In genomic region chr17:15967706-15968399, GRCh38 we compare ENCODE assay signal across 21 cellular contexts. TPM values are rescaled to one million over a fixed set of nuclear protein-coding genes. Genes with fewer than 3 reads are reported as not detected.
DNase-seq lines count a peak whose midpoint lies in the region; ATAC-seq and TF ChIP-seq lines count a peak whose summit lies in the region.
"Had no signal": no experiment of that assay in that cellular context is flagged by ENCODE, and none has a peak within 500 bp of the region (broad histone marks: within the 10 kb centered on the region; RNA-seq: fewer than 3 reads in every experiment).

No MANE protein-coding gene starts in this region.

- CTCF ChIA-PET in PC-3 (lab: Charles Lee) (no interaction called here), GM10248 (lab: Yijun Ruan, JAX) (no interaction called here)

- H3K79me1 ChIP-seq in mesenchymal stem cell (replicated peaks; ENCODE audit: low read length, poor library complexity, severe bottlenecking), result peaks cover 29% of the 10 kb centered on the region

- peaks cover 95% of the 10 kb centered on the region for H3K79me2 ChIP-seq in PC-3 (ENCODE audit: low read length)

- peak overlapping the region in 1 of 2 experiments; percentile 9 for H2BK12ac ChIP-seq in mesenchymal stem cell (ENCODE audit: low read length in 2 of 2)

- peak overlapping the region in 5 of 10 experiments; percentile 38 to 49 (median 42); a peak in 3 of 20 replicates for H3K4me3 ChIP-seq in BLaER1 treated with 17β-estradiol and CSF1 and Interleukin-3, amounts not matched to agents 10 nM and 100 nM
- H3K4me3 ChIP-seq in PC-3 (ENCODE audit: low read length) (no peak overlapping the region), mesenchymal stem cell (ENCODE audit: insufficient read depth in 1 of 2, low read depth in 1 of 2, low read length in 2 of 2) (no peak overlapping the region)
- H3K4me3 ChIP-seq: A549, colonic mucosa had no signal

- H2BK15ac ChIP-seq in mesenchymal stem cell (ENCODE audit: low read depth, poor library complexity, severe bottlenecking), result no peak overlapping the region

- H3K27me3 ChIP-seq in BLaER1 treated with 17β-estradiol and CSF1 and Interleukin-3, amounts not matched to agents 10 nM and 100 nM, result no peaks in the 10 kb centered on the region
- no peaks in the 10 kb centered on the region for H3K27me3 ChIP-seq in PC-3 (ENCODE audit: low read length)
- H3K27me3 ChIP-seq in mesenchymal stem cell (ENCODE audit: control insufficient read depth in 1 of 2, insufficient read depth in 1 of 2, low read length in 2 of 2), result no peaks in the 10 kb centered on the region
- H3K27me3 ChIP-seq: colonic mucosa, foreskin keratinocyte had no signal

- H3K4me2 ChIP-seq in BLaER1 treated with 17β-estradiol and CSF1 and Interleukin-3, amounts not matched to agents 10 nM and 100 nM, result peak overlapping the region; percentile 84 to 96 (median 93)
- H3K4me2 ChIP-seq in PC-3 (ENCODE audit: low read length), result no peak overlapping the region
- no peak overlapping the region for H3K4me2 ChIP-seq in mesenchymal stem cell (ENCODE audit: low read length, poor library complexity, severe bottlenecking)

- H4K20me1 ChIP-seq in BLaER1 treated with 17β-estradiol and CSF1 and Interleukin-3, amounts not matched to agents 10 nM and 100 nM, result 0 out of 22 replicates have a peak, but pooled peaks cover 0 to 10% (median 0%) of the 10 kb centered on the region in 11 experiments
- H4K20me1 ChIP-seq in PC-3 (ENCODE audit: low read length), result no peaks in the 10 kb centered on the region

- peak overlapping the region; percentile 40 for H2AK5ac ChIP-seq in mesenchymal stem cell (ENCODE audit: low read length, severe bottlenecking)

- H3K14ac ChIP-seq in mesenchymal stem cell (ENCODE audit: low read length in 2 of 2), result peak overlapping the region in 1 of 2 experiments; percentile 14

- H2BK120ac ChIP-seq in mesenchymal stem cell (ENCODE audit: low read depth, low read length), result no peak overlapping the region

- H3K23ac ChIP-seq in mesenchymal stem cell (ENCODE audit: low read length in 2 of 2), result no peak overlapping the region

- TF ChIP-seq CTCF in PC-3 (conservative IDR thresholded peaks at IDR 0.05; ENCODE audit: low read depth, low read length) (no peak), GM10248 (IDR thresholded peaks at IDR 0.05; ENCODE audit: control extremely low read depth, extremely low read depth, low read depth, missing control alignments) (no peak)

- H3K9me3 ChIP-seq in BLaER1 treated with 17β-estradiol and CSF1 and Interleukin-3, amounts not matched to agents 10 nM and 100 nM (replicated peaks in 1 of 11), result no peaks in the 10 kb centered on the region
- H3K9me3 ChIP-seq in PC-3 (ENCODE audit: low read length), result no peaks in the 10 kb centered on the region
- H3K9me3 ChIP-seq in mesenchymal stem cell (ENCODE audit: control insufficient read depth, low read length), result no peaks in the 10 kb centered on the region
- H3K9me3 ChIP-seq: A549, colonic mucosa had no signal

- peak overlapping the region in 1 of 2 experiments; percentile 0 for H3K4ac ChIP-seq in mesenchymal stem cell (ENCODE audit: low read depth in 1 of 2, low read length in 2 of 2)

- DNase-seq in PC-3 (no peak), mesenchymal stem cell (no peak), DMS53 (lab: John Stamatoyannopoulos, UW) (no peak), HT-29 (ENCODE audit: low spot score) (no peak), GM10248 (ENCODE audit: extremely low spot score) (no peak)
- DNase-seq: activated CD4-positive, alpha-beta T cell treated with anti-CD3 and anti-CD28 coated beads, Interleukin-2, amount 10 ng/mL, durations not matched to agents 7 days and 5 days; activated CD8-positive, alpha-beta memory T cell treated with anti-CD3 and anti-CD28 coated beads, Interleukin-2, amount 50 U/mL, for 48 hours; activated naive CD4-positive, alpha-beta T cell; aorta; CD4-positive, CD25-positive, alpha-beta regulatory T cell; colonic mucosa; DMS79; foreskin keratinocyte; hypothalamus; KBM-7; right cardiac atrium; stimulated activated naive CD8-positive, alpha-beta T cell treated with anti-CD3 and anti-CD28 coated beads, Interleukin-15, Interleukin-2, amounts not matched to agents 100 U/mL and 50 U/mL, for 24 hours had no signal

- no peak overlapping the region for H2BK5ac ChIP-seq in mesenchymal stem cell (ENCODE audit: low read depth, low read length, poor library complexity, severe bottlenecking)

- H4K8ac ChIP-seq in mesenchymal stem cell (ENCODE audit: low read length), result no peak overlapping the region

- no peak overlapping the region for H4K91ac ChIP-seq in mesenchymal stem cell (ENCODE audit: low read length)

- H3K4me1 ChIP-seq in BLaER1 treated with 17β-estradiol and CSF1 and Interleukin-3, amounts not matched to agents 10 nM and 100 nM, result peaks cover 51 to 64% (median 57%) of the 10 kb centered on the region in 10 experiments
- H3K4me1 ChIP-seq in PC-3 (ENCODE audit: insufficient read depth, low read length), result peaks cover 64% of the 10 kb centered on the region
- H3K4me1 ChIP-seq in mesenchymal stem cell (ENCODE audit: control insufficient read depth, insufficient read depth, low read depth, low read length), result peaks cover 32% of the 10 kb centered on the region

- POLR2A ChIA-PET in PC-3 (lab: Charles Lee; ENCODE audit: unreplicated experiment), result no interaction called here
- POLR2A ChIA-PET in GM10248 (lab: Yijun Ruan, JAX), result no interaction called here

- WGBS in mesenchymal stem cell, result 93% methylated on average over 11 of the region's 11 CpGs

- H3K9me2 ChIP-seq in PC-3 (replicated peaks; ENCODE audit: low read length), result no peaks in the 10 kb centered on the region

- H2AFZ ChIP-seq in PC-3 (ENCODE audit: low read length), result no peak overlapping the region
- H2AFZ ChIP-seq in mesenchymal stem cell (ENCODE audit: low read depth, low read length), result no peak overlapping the region

- H3K9ac ChIP-seq in BLaER1 treated with 17β-estradiol and CSF1 and Interleukin-3, amounts not matched to agents 10 nM and 100 nM, result peak overlapping the region in 8 of 11 experiments; percentile 69 to 78 (median 75); a peak in 14 of 22 replicates
- H3K9ac ChIP-seq in PC-3 (ENCODE audit: low read length) (no peak overlapping the region), mesenchymal stem cell (ENCODE audit: low read length) (no peak overlapping the region)

- H3F3A ChIP-seq in PC-3 (ENCODE audit: low read length, unreplicated experiment), result peaks cover 7% of the 10 kb centered on the region

- H3K27ac ChIP-seq in BLaER1 treated with 17β-estradiol and CSF1 and Interleukin-3, amounts not matched to agents 10 nM and 100 nM, result peak overlapping the region in 9 of 11 experiments; percentile 79 to 91 (median 84); a peak in 18 of 22 replicates
- H3K27ac ChIP-seq in PC-3 (ENCODE audit: low read length) (0 out of 2 replicates have a peak overlapping the region, but pooled peaks have one; percentile 94), cingulate gyrus (ENCODE audit: low read depth, low read length) (peak overlapping the region; percentile 84), mesenchymal stem cell (ENCODE audit: low read length, poor library complexity, severe bottlenecking) (peak overlapping the region; percentile 88)
- H3K27ac ChIP-seq: A549, foreskin keratinocyte had no signal

- ATAC-seq in PC-3, result no peak
- ATAC-seq in activated CD4-positive, CD25-positive, alpha-beta regulatory T cell treated with anti-CD3 and anti-CD28 coated beads, Interleukin-2, amount 50 U/mL, for 24 hours, result no peak
- ATAC-seq: foreskin keratinocyte; stimulated activated naive CD8-positive, alpha-beta T cell treated with anti-CD3 and anti-CD28 coated beads, Interleukin-15, Interleukin-2, amounts not matched to agents 100 U/mL and 50 U/mL, for 24 hours had no signal

- intact Hi-C loops in PC-3 (cut with micrococcal nuclease), result no loop called here

- H3K36me3 ChIP-seq in BLaER1 treated with 17β-estradiol and CSF1 and Interleukin-3, amounts not matched to agents 10 nM and 100 nM, result peaks cover 0 to 25% (median 0%) of the 10 kb centered on the region in 11 experiments; a peak in 5 of 22 replicates
- peaks cover 28% of the 10 kb centered on the region for H3K36me3 ChIP-seq in PC-3 (ENCODE audit: low read depth, low read length)
- H3K36me3 ChIP-seq in mesenchymal stem cell (ENCODE audit: control insufficient read depth in 1 of 2, insufficient read depth in 2 of 2, low read depth in 1 of 2, low read length in 2 of 2), result peaks cover 0 to 3% of the 10 kb centered on the region in 2 experiments
- H3K36me3 ChIP-seq: colonic mucosa had no signal

- peak overlapping the region in 1 of 2 experiments; percentile 1 for H3K18ac ChIP-seq in mesenchymal stem cell (ENCODE audit: low read depth in 1 of 2, low read length in 2 of 2)

- BruUV-seq in PC-3 (replicated peaks; lab: Mats Ljungman, UMichigan), result no TSS peak

RNA-seq across cellular contexts. Expression of gene ADORA2B, which starts 22.9 kb away (rescaled TPM):
- 118 and 130 TPM in 2 replicates for total RNA-seq in PC-3 (2014; rRNA removed)
- polyA plus RNA-seq in mesenchymal stem cell (2013, experiment 1 of 2), result 23.8 TPM
- 25.7 TPM for polyA plus RNA-seq in mesenchymal stem cell (2013, experiment 2 of 2)
- total RNA-seq in HT-29 (2014; rRNA removed; shearing (Covaris generic)), result 5.3 and 8.2 TPM in 2 replicates
- total RNA-seq: CD4-positive, CD25-positive, alpha-beta regulatory T cell had no signal

RNA-seq across cellular contexts. Expression of gene ZSWIM7, which starts 31.7 kb away (rescaled TPM):
- 96.1 and 97.6 TPM in 2 replicates for total RNA-seq in PC-3 (2014; rRNA removed)
- 16.4 TPM for polyA plus RNA-seq in mesenchymal stem cell (2013, experiment 1 of 2)
- polyA plus RNA-seq in mesenchymal stem cell (2013, experiment 2 of 2), result 16.5 TPM
- total RNA-seq in HT-29 (2014; rRNA removed; shearing (Covaris generic)), result 12.2 and 20.3 TPM in 2 replicates

RNA-seq across cellular contexts. Expression of gene TTC19, which starts 31.8 kb away (rescaled TPM):
- 187 and 436 TPM in 2 replicates for total RNA-seq in PC-3 (2014; rRNA removed)
- 14.5 TPM for polyA plus RNA-seq in mesenchymal stem cell (2013, experiment 1 of 2)
- 15.3 TPM for polyA plus RNA-seq in mesenchymal stem cell (2013, experiment 2 of 2)
- 45.8 and 52.5 TPM in 2 replicates for total RNA-seq in HT-29 (2014; rRNA removed; shearing (Covaris generic))

Comparison
In these comparisons a context has a peak if more than half of its experiments do, and no peak if none do; other contexts are left out.
1. H3K4me2 ChIP-seq: peak in BLaER1 treated with 17β-estradiol and CSF1 and Interleukin-3, amounts not matched to agents 10 nM and 100 nM (11 of 11); none in PC-3 (single experiment) and mesenchymal stem cell (single experiment).
2. H3K9ac ChIP-seq: peak in BLaER1 treated with 17β-estradiol and CSF1 and Interleukin-3, amounts not matched to agents 10 nM and 100 nM (8 of 11); none in PC-3 (single experiment) and mesenchymal stem cell (single experiment).
3. RNA of gene ADORA2B, which starts 22.9 kb away (total RNA-seq): 118 to 130 TPM in PC-3; 5.3 to 8.2 TPM in HT-29; every median in the first group is over 10 times any median in the second.
4. Peak in every context shown above with its lines, with median percentiles within 50 percentile points of each other: H3K27ac ChIP-seq.